20 cellular contexts compared by ENCODE assay signal in the genomic region with DNA sequence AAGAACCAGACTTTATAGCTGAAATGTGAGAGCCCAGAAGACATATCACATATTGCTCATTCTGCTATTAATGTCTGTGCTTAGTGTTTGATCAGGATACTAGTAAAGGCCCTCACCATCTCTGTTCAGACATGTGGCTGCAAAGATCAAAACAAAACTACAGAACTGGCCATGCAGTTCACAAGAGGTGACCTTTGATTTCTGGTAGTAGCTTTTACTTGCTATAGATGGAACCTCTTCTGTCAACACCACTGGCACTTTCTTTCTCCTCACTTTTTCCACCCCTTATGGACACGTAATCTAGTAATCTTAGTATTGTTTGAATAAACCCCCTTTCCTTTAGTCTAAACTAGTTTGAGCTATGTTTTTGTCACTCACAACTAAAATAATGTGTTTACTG.
"Had no signal": no experiment of that assay in that cellular context is flagged by ENCODE, and none has a peak within 500 bp of the region (broad histone marks: within the 10 kb centered on the region; RNA-seq: fewer than 3 reads in every experiment).

No MANE protein-coding gene starts in this region.

- H3K27ac Mint-ChIP-seq: nephron progenitor cell; stimulated activated naive B cell treated with anti-CD40 and anti-IgM and Interleukin-4, amounts not matched to agents 10 μg/mL and 1 μg/mL and 100 μg/mL, for 72 hours; stimulated activated naive CD8-positive, alpha-beta T cell treated with anti-CD3 and anti-CD28 coated beads, Interleukin-15, amount 100 ng/mL, for 72 hours had no signal

- DNase-seq: dorsolateral prefrontal cortex; effector memory CD4-positive, alpha-beta T cell; gastrocnemius medialis; heart right ventricle; hypothalamus; islet precursor cell; mammary epithelial cell; naive thymus-derived CD4-positive, alpha-beta T cell; nephron progenitor cell; psoas muscle; retina; stimulated activated CD4-positive, alpha-beta T cell treated with anti-CD3 and anti-CD28 coated beads, Interleukin-2, amount 100 ng/mL, for 24 hours; stimulated activated CD4-positive, alpha-beta T cell treated with anti-CD3 and anti-CD28 coated beads, Interleukin-4, amount 100 ng/mL, for 4 hours; stimulated activated naive B cell treated with anti-CD40 and anti-IgM and Interleukin-4, amounts not matched to agents 10 μg/mL and 1 μg/mL and 100 μg/mL, for 72 hours; stimulated activated naive CD8-positive, alpha-beta T cell treated with anti-CD3 and anti-CD28 coated beads, Interleukin-15, amount 100 ng/mL, for 72 hours; testis; upper lobe of right lung had no signal

- H3K9me3 Mint-ChIP-seq: stimulated activated naive B cell treated with anti-CD40 and anti-IgM and Interleukin-4, amounts not matched to agents 10 μg/mL and 1 μg/mL and 100 μg/mL, for 72 hours had no signal

- ATAC-seq: gastrocnemius medialis; heart right ventricle; left lobe of liver; naive thymus-derived CD4-positive, alpha-beta T cell; psoas muscle; sciatic nerve; stimulated activated naive B cell treated with anti-CD40 and anti-IgM and Interleukin-4, amounts not matched to agents 10 μg/mL and 1 μg/mL and 100 μg/mL, for 72 hours; stimulated activated naive CD8-positive, alpha-beta T cell treated with anti-CD3 and anti-CD28 coated beads, Interleukin-15, amount 100 ng/mL, for 72 hours; upper lobe of right lung had no signal

- H3K4me3 Mint-ChIP-seq: naive thymus-derived CD4-positive, alpha-beta T cell; nephron progenitor cell; stimulated activated naive B cell treated with anti-CD40 and anti-IgM and Interleukin-4, amounts not matched to agents 10 μg/mL and 1 μg/mL and 100 μg/mL, for 72 hours; stimulated activated naive CD8-positive, alpha-beta T cell treated with anti-CD3 and anti-CD28 coated beads, Interleukin-15, amount 100 ng/mL, for 72 hours had no signal

- H3K27me3 Mint-ChIP-seq: naive thymus-derived CD4-positive, alpha-beta T cell; stimulated activated naive B cell treated with anti-CD40 and anti-IgM and Interleukin-4, amounts not matched to agents 10 μg/mL and 1 μg/mL and 100 μg/mL, for 72 hours; stimulated activated naive CD8-positive, alpha-beta T cell treated with anti-CD3 and anti-CD28 coated beads, Interleukin-15, amount 100 ng/mL, for 72 hours had no signal

- FAIRE-seq: endometrium had no signal
